6 cellular contexts compared by ENCODE assay signal in the genomic region with DNA sequence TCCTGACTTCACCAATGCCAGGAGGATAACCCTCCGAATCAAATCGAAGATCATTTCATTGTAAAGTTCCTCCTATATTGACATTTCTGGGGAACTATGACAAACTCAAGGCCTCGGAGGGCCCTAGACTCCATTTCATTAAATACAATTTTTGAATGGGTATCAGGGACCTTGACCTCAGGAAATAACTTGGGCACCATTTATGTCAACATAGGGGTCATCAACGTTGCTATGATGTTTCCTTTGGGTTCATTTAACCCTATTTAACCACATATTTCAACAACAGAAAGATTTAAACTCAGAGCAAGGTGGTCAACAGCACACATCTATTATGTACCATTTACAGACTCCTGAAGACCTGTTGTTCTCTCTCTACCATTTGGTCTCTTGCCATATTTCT.
"Had no signal": no experiment of that assay in that cellular context is flagged by ENCODE, and none has a peak within 500 bp of the region (broad histone marks: within the 10 kb centered on the region; RNA-seq: fewer than 3 reads in every experiment).

No MANE protein-coding gene starts in this region.

- H3K27me3 Mint-ChIP-seq: IgD-negative memory B cell had no signal

- H3K27ac ChIP-seq: HL-60 had no signal

- H3K4me1 Mint-ChIP-seq: IgD-negative memory B cell had no signal

- FAIRE-seq: HTR-8/SVneo, K562 had no signal

- H3K27ac Mint-ChIP-seq: IgD-negative memory B cell had no signal

- ATAC-seq: K562 had no signal

- DNase-seq: IMR-90, KBM-7 had no signal

- H3K4me3 ChIP-seq: K562 had no signal

- H3K36me3 Mint-ChIP-seq: IgD-negative memory B cell had no signal

- H3K4me3 Mint-ChIP-seq: IgD-negative memory B cell had no signal
